1 cellular context compared by ENCODE assay signal in genomic region chr5:32193591-32193990, GRCh38.
TF ChIP-seq lines count a peak whose summit lies in the region.

No MANE protein-coding gene starts in this region.

TF ChIP-seq in SK-N-SH treated with all-trans-retinoic acid at 6 μM for 48 hours, 23 proteins besides CTCF, POLR2A, EP300 and RAD21 (continued from another document):
- TF ChIP-seq TSHZ2 (CRISPR knock-in tag; IDR thresholded peaks at IDR 0.05) (peak; percentile 74; the same call in 1 of the 2 replicates), TOX (CRISPR knock-in tag; IDR thresholded peaks at IDR 0.05; ENCODE audit: borderline replicate concordance) (no peak), ZNF70 (CRISPR knock-in tag; IDR thresholded peaks at IDR 0.05) (no peak)
